21 cellular contexts compared by ENCODE assay signal in genomic region chr10:14329609-14330246, GRCh38. TPM values are rescaled to one million over a fixed set of nuclear protein-coding genes. Genes with fewer than 3 reads are reported as not detected.
DNase-seq lines count a peak whose midpoint lies in the region; ATAC-seq and TF ChIP-seq lines count a peak whose summit lies in the region.
"Had no signal": no experiment of that assay in that cellular context is flagged by ENCODE, and none has a peak within 500 bp of the region (broad histone marks: within the 10 kb centered on the region; RNA-seq: fewer than 3 reads in every experiment).

No MANE protein-coding gene starts in this region.

- H3K4me1 Mint-ChIP-seq in neural progenitor cell = peaks cover 27% of the 10 kb centered on the region
- H3K4me1 Mint-ChIP-seq: activated CD8-positive, alpha-beta memory T cell treated with anti-CD3 and anti-CD28 coated beads, Interleukin-2, amount 10 ng/mL, durations not matched to agents 7 days and 5 days; immature natural killer cell had no signal

- H3K36me3 ChIP-seq in neural progenitor cell = no peaks in the 10 kb centered on the region
- no peaks in the 10 kb centered on the region for H3K36me3 ChIP-seq in colonic mucosa

- H4K20me1 ChIP-seq in neural progenitor cell (ENCODE audit: low read depth) = no peaks in the 10 kb centered on the region

- H3K9me3 Mint-ChIP-seq in neural progenitor cell = no peaks in the 10 kb centered on the region
- H3K9me3 Mint-ChIP-seq: immature natural killer cell had no signal

- 41% methylated on average over 14 of the region's 14 CpGs for WGBS in right cardiac atrium

- H3K36me3 Mint-ChIP-seq in neural progenitor cell = no peaks in the 10 kb centered on the region
- H3K36me3 Mint-ChIP-seq: activated CD8-positive, alpha-beta memory T cell treated with anti-CD3 and anti-CD28 coated beads, Interleukin-2, amount 10 ng/mL, durations not matched to agents 7 days and 5 days; immature natural killer cell had no signal

- H3K4me3 Mint-ChIP-seq in neural progenitor cell = peak overlapping the region; percentile 8
- H3K4me3 Mint-ChIP-seq: activated CD8-positive, alpha-beta memory T cell treated with anti-CD3 and anti-CD28 coated beads, Interleukin-2, amount 10 ng/mL, durations not matched to agents 7 days and 5 days; immature natural killer cell had no signal

- H3K4me3 ChIP-seq in right cardiac atrium (ENCODE audit: low read length) (no peak overlapping the region), neural progenitor cell (no peak overlapping the region), colonic mucosa (no peak overlapping the region)
- H3K4me3 ChIP-seq: A549 had no signal

- no peak overlapping the region for H3K27ac Mint-ChIP-seq in neural progenitor cell
- H3K27ac Mint-ChIP-seq: activated CD8-positive, alpha-beta memory T cell treated with anti-CD3 and anti-CD28 coated beads, Interleukin-2, amount 10 ng/mL, durations not matched to agents 7 days and 5 days; immature natural killer cell had no signal

- DNase-seq in right cardiac atrium (peak in 2 of 3 donors; percentile 30 to 40), cardiac septum (ENCODE audit: low spot score) (no peak), head of caudate nucleus (peak in 35 of 42 donors; percentile 12 to 71 (median 38)), neural progenitor cell (ENCODE audit: low spot score) (peak; percentile 39), NCI-H446 treated with DMSO at 0.1 percent for 48 hours (lab: John Stamatoyannopoulos, UW) (no peak), SW480 (ENCODE audit: low spot score) (no peak), colonic mucosa (no peak)
- DNase-seq: activated CD8-positive, alpha-beta memory T cell treated with anti-CD3 and anti-CD28 coated beads, Interleukin-2, amount 10 ng/mL, durations not matched to agents 7 days and 5 days; activated effector memory CD4-positive, alpha-beta T cell treated with Interleukin-2 at 50 U/mL for 16 hours; foreskin melanocyte; immature natural killer cell; mesenchymal stem cell; NCI-H1048; NCI-H2171 treated with DMSO at 0.1 percent for 48 hours; Right ventricle myocardium superior; stimulated activated CD4-positive, alpha-beta T cell treated with anti-CD3 and anti-CD28 coated beads, Interleukin-4, amount 100 ng/mL, for 4 hours; trophoblast cell had no signal

- H3K27me3 Mint-ChIP-seq in neural progenitor cell (ENCODE audit: insufficient read depth, low read depth) = peaks cover 7% of the 10 kb centered on the region

- intact Hi-C loops in right cardiac atrium (cut with DNase I) = no loop called here
- intact Hi-C loops in cardiac septum (cut with DNase I) = no loop called here
- intact Hi-C loops in head of caudate nucleus (cut with DNase I) = no loop called here
- intact Hi-C loops in colonic mucosa (cut with DNase I) = no loop called here

- H2AFZ ChIP-seq in neural progenitor cell (replicated peaks) = peak overlapping the region; percentile 84

- TF ChIP-seq CTCF in neural progenitor cell (IDR thresholded peaks at IDR 0.05) (no peak), colonic mucosa (IDR thresholded peaks at IDR 0.05) (no peak)

- H3K79me2 ChIP-seq in neural progenitor cell (ENCODE audit: low read depth) = no peaks in the 10 kb centered on the region

- no peaks in the 10 kb centered on the region for H3K4me1 ChIP-seq in right cardiac atrium (ENCODE audit: control insufficient read depth, insufficient read depth, low read length)
- H3K4me1 ChIP-seq in neural progenitor cell = peaks cover 14% of the 10 kb centered on the region
- H3K4me1 ChIP-seq in colonic mucosa = no peaks in the 10 kb centered on the region
- H3K4me1 ChIP-seq: A549 had no signal

- no peaks in the 10 kb centered on the region for H3K9me3 ChIP-seq in right cardiac atrium (ENCODE audit: control insufficient read depth, low read length)
- no peaks in the 10 kb centered on the region for H3K9me3 ChIP-seq in neural progenitor cell (ENCODE audit: low read depth)
- no peaks in the 10 kb centered on the region for H3K9me3 ChIP-seq in colonic mucosa
- H3K9me3 ChIP-seq: A549 had no signal

- peak overlapping the region; percentile 58 for H3K4me2 ChIP-seq in neural progenitor cell
- H3K4me2 ChIP-seq: A549 had no signal

- H3K27me3 ChIP-seq in right cardiac atrium (ENCODE audit: control insufficient read depth, insufficient read depth) (no peaks in the 10 kb centered on the region), neural progenitor cell (no peaks in the 10 kb centered on the region), colonic mucosa (no peaks in the 10 kb centered on the region)

- no peak overlapping the region for H3K27ac ChIP-seq in right cardiac atrium (ENCODE audit: low read length)
- no peak overlapping the region for H3K27ac ChIP-seq in neural progenitor cell
- no peak overlapping the region for H3K27ac ChIP-seq in colonic mucosa
- H3K27ac ChIP-seq: A549, C4-2B had no signal

- ATAC-seq in right cardiac atrium (no peak), HG02588 (IDR thresholded peaks at IDR 0.05; ENCODE audit: unreplicated experiment) (no peak)
- ATAC-seq: activated CD4-positive, CD25-positive, alpha-beta regulatory T cell treated with anti-CD3 and anti-CD28 coated beads, Interleukin-2, amount 50 U/mL, for 24 hours; activated CD8-positive, alpha-beta memory T cell treated with anti-CD3 and anti-CD28 coated beads, Interleukin-2, amount 10 ng/mL, durations not matched to agents 7 days and 5 days had no signal

- H3K9ac ChIP-seq in neural progenitor cell = no peak overlapping the region
- no peak overlapping the region for H3K9ac ChIP-seq in colonic mucosa (ENCODE audit: low read depth in 2 of 2, low read length in 2 of 2)

- peaks cover 2% of the 10 kb centered on the region for H3F3A ChIP-seq in neural progenitor cell (ENCODE audit: low read depth)

RNA-seq across cellular contexts. Expression of gene FRMD4A, which starts 1.0 kb away (rescaled TPM):
- total RNA-seq in right cardiac atrium (10 to 100 TPM; 16.8 to 30.3 (median 27.0) TPM), cardiac septum (23.7 TPM), neural progenitor cell (ENCODE audit: low replicate concordance) (20.2 and 22.6 TPM in 2 replicates), colonic mucosa (10 to 100 TPM in 1 of 2 donors, 1 to 10 TPM in 1; 8.6 to 10.2 TPM)
- 14.8 TPM for polyA plus RNA-seq in right cardiac atrium

Comparison
In these comparisons a context has a peak if more than half of its experiments do, and no peak if none do; other contexts are left out.
1. DNase-seq: peak in right cardiac atrium (2 of 3), head of caudate nucleus (35 of 42) and neural progenitor cell (single experiment); none in cardiac septum (single experiment), NCI-H446 treated with DMSO at 0.1 percent for 48 hours (single experiment), SW480 (single experiment) and colonic mucosa (single experiment).